ENCODE assay signal across 28 cellular contexts in the genomic region with DNA sequence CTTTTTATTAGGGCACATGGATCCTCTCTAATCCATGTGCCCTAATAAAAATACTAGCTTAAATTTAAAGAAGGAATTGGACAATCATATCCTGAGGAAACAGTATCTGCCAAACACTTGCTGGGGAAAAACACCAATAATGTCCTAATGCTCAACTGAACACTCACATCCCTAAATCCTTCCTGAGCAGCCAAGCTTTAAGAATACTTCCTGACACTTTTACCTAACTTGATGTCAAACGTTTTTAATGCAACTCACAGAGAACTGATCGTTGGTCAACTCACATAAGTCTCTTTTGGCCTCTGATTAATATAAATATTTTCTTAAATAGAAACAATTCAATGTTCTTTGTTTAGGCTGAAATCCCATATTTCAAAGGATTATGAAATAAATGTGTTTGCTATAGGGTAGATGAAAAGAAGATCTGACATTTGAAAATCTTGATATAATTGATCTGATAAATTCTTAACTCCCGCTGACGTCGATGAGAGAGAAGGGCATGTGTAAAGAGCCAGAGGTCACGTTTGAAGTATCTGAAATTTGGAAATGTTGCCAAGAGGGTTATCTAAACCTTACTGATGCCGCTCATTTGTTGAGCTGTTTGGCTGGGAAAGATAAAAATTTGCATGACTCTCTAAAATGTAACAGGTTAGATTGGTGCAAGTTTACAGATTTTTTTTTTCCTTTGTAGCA.
"Had no signal": no experiment of that assay in that cellular context is flagged by ENCODE, and none has a peak within 500 bp of the region (broad histone marks: within the 10 kb centered on the region; RNA-seq: fewer than 3 reads in every experiment).

No MANE protein-coding gene starts in this region.

- H3K36me3 ChIP-seq: adrenal gland, ascending aorta, brain microvascular endothelial cell, colonic mucosa, left ventricle myocardium inferior, pancreas, upper lobe of left lung had no signal

- FAIRE-seq: pancreas, small intestine had no signal

- H3K27ac Mint-ChIP-seq: activated naive CD8-positive, alpha-beta T cell; activated T-helper 2 cell treated with anti-CD3 and anti-CD28 coated beads, Interferon-gamma antibody, Interleukin-2, Interleukin-4, amounts not matched to agents 10 μg/mL and 5 μg/mL and 100 μg/mL, durations not matched to agents 14 hours and 24 hours and 36 hours; endodermal cell; nephron progenitor cell; stimulated activated memory B cell treated with anti-CD40 and anti-IgM and Interleukin-4, amounts not matched to agents 10 μg/mL and 1 μg/mL and 100 μg/mL, for 72 hours; T-helper 1 cell treated with Interleukin-12 subunit alpha and Interleukin-12 subunit beta and Interleukin-4 antibody, amounts not matched to agents 30 μg/mL and 1 μg/mL, for 36 hours had no signal

- H3K36me3 Mint-ChIP-seq: activated naive CD8-positive, alpha-beta T cell; stimulated activated memory B cell treated with anti-CD40 and anti-IgM and Interleukin-4, amounts not matched to agents 10 μg/mL and 1 μg/mL and 100 μg/mL, for 72 hours had no signal

- H3K27me3 ChIP-seq: adrenal gland, ascending aorta, brain microvascular endothelial cell, colonic mucosa, pancreas, testis, upper lobe of left lung had no signal

- DNase-seq: activated CD4-positive, alpha-beta T cell treated with anti-CD3 and anti-CD28 coated beads for 4 hours; activated CD4-positive, alpha-beta T cell treated with anti-CD3 and anti-CD28 coated beads, Interleukin-2, amount 50 U/mL, for 48 hours; activated CD4-positive, CD25-positive, alpha-beta regulatory T cell; activated CD8-positive, alpha-beta memory T cell treated with anti-CD3 and anti-CD28 coated beads, Interleukin-2, amount 50 U/mL, for 48 hours; activated naive CD4-positive, alpha-beta T cell; activated T-cell treated with anti-CD3 and anti-CD28 coated beads, Interleukin-2, amount 50 U/mL, for 4 hours; brain microvascular endothelial cell; caudate nucleus; colonic mucosa; endodermal cell; foreskin keratinocyte; kidney glomerular epithelial cell; left ventricle myocardium inferior; nephron progenitor cell; pancreas; small intestine; stimulated activated CD4-positive, alpha-beta T cell treated with anti-CD3 and anti-CD28 coated beads, Interleukin-15, amount 100 ng/mL, for 24 hours; T1000; testis; upper lobe of left lung had no signal

- H3K9me3 Mint-ChIP-seq: activated T-cell treated with anti-CD3 and anti-CD28 coated beads, Interleukin-2, amount 50 U/mL, for 4 hours; activated T-helper 2 cell treated with anti-CD3 and anti-CD28 coated beads, Interferon-gamma antibody, Interleukin-2, Interleukin-4, amounts not matched to agents 10 μg/mL and 5 μg/mL and 100 μg/mL, durations not matched to agents 14 hours and 24 hours and 36 hours; endodermal cell; nephron progenitor cell; stimulated activated memory B cell treated with anti-CD40 and anti-IgM and Interleukin-4, amounts not matched to agents 10 μg/mL and 1 μg/mL and 100 μg/mL, for 72 hours; T-helper 1 cell treated with Interleukin-12 subunit alpha and Interleukin-12 subunit beta and Interleukin-4 antibody, amounts not matched to agents 30 μg/mL and 1 μg/mL, for 36 hours had no signal

- H3K4me1 ChIP-seq: ascending aorta, colonic mucosa, foreskin keratinocyte, testis, upper lobe of left lung had no signal

- H3K4me1 Mint-ChIP-seq: stimulated activated memory B cell treated with anti-CD40 and anti-IgM and Interleukin-4, amounts not matched to agents 10 μg/mL and 1 μg/mL and 100 μg/mL, for 72 hours had no signal

- ATAC-seq: activated T-cell treated with anti-CD3 and anti-CD28 coated beads, Interleukin-2, amount 50 U/mL, for 4 hours; foreskin keratinocyte; sciatic nerve; stimulated activated memory B cell treated with anti-CD40 and anti-IgM and Interleukin-4, amounts not matched to agents 10 μg/mL and 1 μg/mL and 100 μg/mL, for 72 hours had no signal

- H3K27ac ChIP-seq: ascending aorta, brain microvascular endothelial cell, colonic mucosa, epithelial cell of prostate, foreskin keratinocyte, left ventricle myocardium inferior, pancreas, testis, upper lobe of left lung had no signal

- H3K4me3 Mint-ChIP-seq: activated naive CD8-positive, alpha-beta T cell; activated T-cell treated with anti-CD3 and anti-CD28 coated beads, Interleukin-2, amount 50 U/mL, for 4 hours; endodermal cell; nephron progenitor cell; stimulated activated memory B cell treated with anti-CD40 and anti-IgM and Interleukin-4, amounts not matched to agents 10 μg/mL and 1 μg/mL and 100 μg/mL, for 72 hours; T-helper 1 cell treated with Interleukin-12 subunit alpha and Interleukin-12 subunit beta and Interleukin-4 antibody, amounts not matched to agents 30 μg/mL and 1 μg/mL, for 36 hours had no signal

- H3K9me3 ChIP-seq: adrenal gland, ascending aorta, colonic mucosa, left ventricle myocardium inferior, pancreas, testis, upper lobe of left lung had no signal

- H3K4me3 ChIP-seq: adrenal gland, ascending aorta, colonic mucosa, left ventricle myocardium inferior, pancreas, testis, upper lobe of left lung had no signal

- H3K27me3 Mint-ChIP-seq: stimulated activated memory B cell treated with anti-CD40 and anti-IgM and Interleukin-4, amounts not matched to agents 10 μg/mL and 1 μg/mL and 100 μg/mL, for 72 hours had no signal
